19 cellular contexts compared by ENCODE assay signal in genomic region chr2:107263596-107264090, GRCh38.
DNase-seq lines count a peak whose midpoint lies in the region; ATAC-seq, FAIRE-seq and TF ChIP-seq lines count a peak whose summit lies in the region.
"Had no signal": no experiment of that assay in that cellular context is flagged by ENCODE, and none has a peak within 500 bp of the region (broad histone marks: within the 10 kb centered on the region; RNA-seq: fewer than 3 reads in every experiment).

No MANE protein-coding gene starts in this region.

- WGBS in A549 (ENCODE audit: missing lambda C conversion rate), result 58% methylated on average over 4 of the region's 4 CpGs

- no peak overlapping the region for H3K4me3 Mint-ChIP-seq in GM23338
- H3K4me3 Mint-ChIP-seq in T-helper 17 cell, result no peak overlapping the region

- DNase-seq in A549 (ENCODE audit: low read depth in 1 of 2, low spot score in 1 of 2) (no peak), GM23338 (ENCODE audit: low spot score) (no peak), NCI-H524 treated with DMSO at 0.1 percent for 48 hours (lab: John Stamatoyannopoulos, UW) (peak; percentile 30), kidney glomerular epithelial cell (lab: John Stamatoyannopoulos, UW) (peak; percentile 25), GM13976 (ENCODE audit: low spot score) (no peak), posterior cingulate gyrus (no peak), DMS53 (lab: John Stamatoyannopoulos, UW) (no peak), T-helper 17 cell (no peak)
- DNase-seq: COR-L47, Kasumi-1, NCI-H1105 treated with DMSO at 0.1 percent for 48 hours, NCI-H1694 treated with DMSO at 0.1 percent for 48 hours, NCI-H2107, PC-9, T-helper 1 cell had no signal

- no peak overlapping the region for H3K27ac Mint-ChIP-seq in GM23338
- H3K27ac Mint-ChIP-seq in T-helper 17 cell, result no peak overlapping the region

- H3K4me3 ChIP-seq in A549, result no peak overlapping the region
- H3K4me3 ChIP-seq in GM23338, result no peak overlapping the region
- H3K4me3 ChIP-seq: HAP-1, PC-9, SK-N-MC had no signal

- POLR2A ChIA-PET in A549 (lab: Yijun Ruan, JAX), result no interaction called here

- H3K27ac ChIP-seq in A549, result no peak overlapping the region
- H3K27ac ChIP-seq in GM23338 (ENCODE audit: low read depth), result no peak overlapping the region
- H3K27ac ChIP-seq: C4-2B, PC-9, SK-N-MC had no signal

- H3K9me2 ChIP-seq in GM23338 (ENCODE audit: insufficient read depth), result peaks cover 20% of the 10 kb centered on the region

- H3K4me1 ChIP-seq in A549 (no peaks in the 10 kb centered on the region), GM23338 (ENCODE audit: insufficient read depth) (peaks cover 12% of the 10 kb centered on the region; the same call in 1 of the 2 replicates)
- H3K4me1 ChIP-seq: HAP-1 had no signal

- no peaks in the 10 kb centered on the region; the same call in 1 of the 3 replicates for H3K9me3 Mint-ChIP-seq in GM23338

- no peak for ATAC-seq in A549
- ATAC-seq in GM23338, result no peak
- ATAC-seq in T-helper 17 cell, result no peak

- peak overlapping the region; percentile 76; the same call in 1 of the 2 replicates for H2AFZ ChIP-seq in GM23338
- H2AFZ ChIP-seq: PC-9 had no signal

- H3K4me2 ChIP-seq in A549 (no peak overlapping the region), GM23338 (no peak overlapping the region)
- H3K4me2 ChIP-seq: PC-9 had no signal

- H3K27me3 Mint-ChIP-seq in GM23338 (ENCODE audit: insufficient read depth, low read depth, poor library complexity) (peaks cover 6% of the 10 kb centered on the region), T-helper 17 cell (no peaks in the 10 kb centered on the region)

- TF ChIP-seq POLR2A in A549 (IDR thresholded peaks at IDR 0.05; ENCODE audit: low read length), result no peak

- CTCF ChIA-PET in A549 (lab: Yijun Ruan, JAX), result no interaction called here

- H3K36me3 ChIP-seq in GM23338 (ENCODE audit: insufficient read depth), result no peaks in the 10 kb centered on the region
- H3K36me3 ChIP-seq: HAP-1 had no signal

- no peaks in the 10 kb centered on the region for H3K27me3 ChIP-seq in GM23338 (ENCODE audit: insufficient read depth)

- H3K79me2 ChIP-seq in GM23338 (replicated peaks; ENCODE audit: insufficient read depth), result no peaks in the 10 kb centered on the region

- H3F3A ChIP-seq in GM23338 (replicated peaks; ENCODE audit: low read depth), result no peaks in the 10 kb centered on the region

- H4K20me1 ChIP-seq in GM23338 (replicated peaks; ENCODE audit: insufficient read depth), result no peaks in the 10 kb centered on the region

- FAIRE-seq in A549 (lab: Jason Lieb, UNC), result no peak
- FAIRE-seq: A204.1 had no signal

- intact Hi-C loops in posterior cingulate gyrus (cut with DNase I), result no loop called here

- TF ChIP-seq EP300 in A549 (IDR thresholded peaks at IDR 0.05), result no peak

- TF ChIP-seq RAD21 in A549 (conservative IDR thresholded peaks at IDR 0.05 in 1 of 2, IDR thresholded peaks at IDR 0.05 in 1 of 2), result no peak

- H3K9me3 ChIP-seq in A549 (no peaks in the 10 kb centered on the region), T-helper 17 cell (ENCODE audit: control insufficient read depth, low read length, poor library complexity, severe bottlenecking) (no peaks in the 10 kb centered on the region)
- H3K9me3 ChIP-seq: HAP-1 had no signal

- H3K36me3 Mint-ChIP-seq in GM23338 (ENCODE audit: low read depth), result no peaks in the 10 kb centered on the region
- no peaks in the 10 kb centered on the region for H3K36me3 Mint-ChIP-seq in T-helper 17 cell (ENCODE audit: low read depth)

- in situ Hi-C loops in GM13976 (cut with MboI; ENCODE audit: low sequenced_read_pairs, unreplicated experiment), result no loop called here

- TF ChIP-seq CTCF in A549 (IDR thresholded peaks at IDR 0.05), result no peak
- no peak for TF ChIP-seq CTCF in GM23338 (conservative IDR thresholded peaks at IDR 0.05; ENCODE audit: low read depth in 2 of 2)
- no peak for TF ChIP-seq CTCF in GM13976 (IDR thresholded peaks at IDR 0.05; ENCODE audit: borderline replicate concordance, control extremely low read depth, extremely low read depth, insufficient read depth, missing control alignments)

- peaks cover 15% of the 10 kb centered on the region for H3K4me1 Mint-ChIP-seq in GM23338
- no peaks in the 10 kb centered on the region for H3K4me1 Mint-ChIP-seq in T-helper 17 cell

TF ChIP-seq in A549, 52 proteins besides CTCF, POLR2A, EP300 and RAD21:
- TF ChIP-seq MAFK (IDR thresholded peaks at IDR 0.05; ENCODE audit: partially characterized antibody) (peak; percentile 25), ESRRA (IDR thresholded peaks at IDR 0.05; ENCODE audit: borderline replicate concordance, low read length) (no peak)

TF ChIP-seq in GM23338, 12 proteins besides CTCF, POLR2A, EP300 and RAD21 (continues in another document):
- no peak for TF ChIP-seq ZNF114 (CRISPR knock-in tag; IDR thresholded peaks at IDR 0.05)
- TF ChIP-seq CREB1 (CRISPR knock-in tag; IDR thresholded peaks at IDR 0.05; ENCODE audit: low read depth), result no peak
- TF ChIP-seq ZNF331 (CRISPR knock-in tag; IDR thresholded peaks at IDR 0.05; ENCODE audit: low read depth), result no peak
- no peak for TF ChIP-seq POLR2AphosphoS5 (IDR thresholded peaks at IDR 0.05; ENCODE audit: low read depth)
- TF ChIP-seq STAT1 (IDR thresholded peaks at IDR 0.05; ENCODE audit: unreplicated experiment), result no peak
- no peak for TF ChIP-seq EZH2phosphoT487 (IDR thresholded peaks at IDR 0.05; ENCODE audit: unreplicated experiment)
- no peak for TF ChIP-seq REST (IDR thresholded peaks at IDR 0.05; ENCODE audit: unreplicated experiment)
- TF ChIP-seq ETS1 (IDR thresholded peaks at IDR 0.05), result no peak

Comparison
In these comparisons a context has a peak if more than half of its experiments do, and no peak if none do; other contexts are left out.
1. DNase-seq: peak in NCI-H524 treated with DMSO at 0.1 percent for 48 hours (single experiment) and kidney glomerular epithelial cell (single experiment); none in A549 (0 of 2), GM23338 (single experiment), GM13976 (single experiment), posterior cingulate gyrus (0 of 10), DMS53 (single experiment) and T-helper 17 cell (0 of 3).